7 cellular contexts compared by ENCODE assay signal in the genomic region with DNA sequence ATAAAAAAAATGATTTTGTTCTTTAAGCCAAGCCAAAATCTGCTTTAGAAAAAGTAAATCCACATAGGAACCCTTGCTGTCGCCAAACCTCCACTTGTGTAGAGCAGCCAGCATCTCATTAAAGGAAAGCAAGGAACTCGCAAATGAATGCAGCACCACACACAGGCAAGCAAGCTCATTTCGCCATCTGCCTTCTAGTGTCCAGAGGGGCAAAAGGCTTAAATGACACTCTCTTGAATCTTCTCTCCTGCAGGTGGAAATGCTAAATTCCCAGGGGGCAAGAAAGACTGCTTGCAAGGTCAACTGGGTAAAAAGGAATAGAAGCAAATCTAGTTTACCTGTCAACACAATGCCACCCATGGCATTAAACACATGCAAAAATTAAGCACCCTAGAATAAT. TPM values are rescaled to one million over a fixed set of nuclear protein-coding genes. Genes with fewer than 3 reads are reported as not detected.
DNase-seq lines count a peak whose midpoint lies in the region; ATAC-seq, FAIRE-seq and TF ChIP-seq lines count a peak whose summit lies in the region.

No MANE protein-coding gene starts in this region.

- H4K20me1 ChIP-seq in smooth muscle cell (ENCODE audit: low read depth) = peaks cover 59% of the 10 kb centered on the region

- peaks cover 10% of the 10 kb centered on the region for H3K27me3 Mint-ChIP-seq in endodermal cell (ENCODE audit: insufficient read depth)
- H3K27me3 Mint-ChIP-seq in CD8-positive, alpha-beta T cell (ENCODE audit: low read depth) = peaks cover 53% of the 10 kb centered on the region

- no peaks in the 10 kb centered on the region for H3K9me3 Mint-ChIP-seq in endodermal cell
- no peaks in the 10 kb centered on the region for H3K9me3 Mint-ChIP-seq in CD8-positive, alpha-beta T cell

- H3K4me3 ChIP-seq in HEK293 (ENCODE audit: low read depth, low read length) = no peak overlapping the region
- peak overlapping the region; percentile 98 for H3K4me3 ChIP-seq in endodermal cell (ENCODE audit: low read length)
- peak overlapping the region; percentile 97 for H3K4me3 ChIP-seq in smooth muscle cell
- H3K4me3 ChIP-seq in CD8-positive, alpha-beta T cell (ENCODE audit: low read depth, low read length) = no peak overlapping the region

- peaks cover 31% of the 10 kb centered on the region for H3K4me1 Mint-ChIP-seq in endodermal cell
- H3K4me1 Mint-ChIP-seq in CD8-positive, alpha-beta T cell (ENCODE audit: low read depth) = peaks cover 23% of the 10 kb centered on the region

- 0 out of 2 replicates have a peak, but pooled peaks cover 4% of the 10 kb centered on the region for H3K4me1 ChIP-seq in HEK293 (ENCODE audit: control insufficient read depth, insufficient read depth, low read length)
- peaks cover 6% of the 10 kb centered on the region for H3K4me1 ChIP-seq in endodermal cell (ENCODE audit: control insufficient read depth, insufficient read depth, low read length)
- H3K4me1 ChIP-seq in smooth muscle cell (ENCODE audit: low read depth) = peaks cover 19% of the 10 kb centered on the region
- H3K4me1 ChIP-seq in CD8-positive, alpha-beta T cell (ENCODE audit: insufficient read depth, low read length) = peaks cover 5% of the 10 kb centered on the region

- no peak overlapping the region for H2AFZ ChIP-seq in smooth muscle cell (ENCODE audit: low read depth)

- H3F3A ChIP-seq in smooth muscle cell (ENCODE audit: low read depth) = no peaks in the 10 kb centered on the region

- CTCF ChIA-PET in HEK293 (lab: Yijun Ruan, JAX) = interaction anchor here (0.6 to 7.6 kb wide), 11 partner anchors 13 to 1400 kb away, joined by 3 to 73 read pairs (median 4); no protein-coding TSS in a partner anchor
- CTCF ChIA-PET in CD8-positive, alpha-beta T cell (lab: Charles Lee) = interaction anchor here (0.7 kb wide), 1 partner anchor 12 kb away, joined by 3 read pairs; no protein-coding TSS in a partner anchor

- H3K27ac ChIP-seq in HEK293 (ENCODE audit: extremely low read depth, low read depth, low read length) (no peak overlapping the region), endodermal cell (ENCODE audit: low read depth, low read length) (no peak overlapping the region), smooth muscle cell (ENCODE audit: low read depth) (no peak overlapping the region)
- H3K27ac ChIP-seq in CD8-positive, alpha-beta T cell (ENCODE audit: low read depth, low read length) = no peak overlapping the region

- peak overlapping the region; percentile 98 for H3K4me3 Mint-ChIP-seq in endodermal cell
- H3K4me3 Mint-ChIP-seq in CD8-positive, alpha-beta T cell = no peak overlapping the region

- H3K36me3 ChIP-seq in HEK293 (ENCODE audit: control insufficient read depth in 2 of 2, insufficient read depth in 1 of 2, low read length in 2 of 2) (no peaks in the 10 kb centered on the region), endodermal cell (ENCODE audit: control insufficient read depth, insufficient read depth, low read length) (no peaks in the 10 kb centered on the region), smooth muscle cell (ENCODE audit: low read depth) (no peaks in the 10 kb centered on the region)
- no peaks in the 10 kb centered on the region for H3K36me3 ChIP-seq in CD8-positive, alpha-beta T cell (ENCODE audit: insufficient read depth, low read length)

- no peak overlapping the region for H3K27ac Mint-ChIP-seq in endodermal cell
- H3K27ac Mint-ChIP-seq in CD8-positive, alpha-beta T cell = no peak overlapping the region

- peak overlapping the region; percentile 92 for H3K4me2 ChIP-seq in smooth muscle cell

- TF ChIP-seq CTCF in GM12872 (IDR thresholded peaks at IDR 0.05; ENCODE audit: insufficient read depth, low read depth, low read length) (peak; percentile 49; the same call in 2 of the 3 replicates), HEK293 (tag by site-specific recombination; IDR thresholded peaks at IDR 0.05) (no peak; the same call in 1 of the 2 replicates), endodermal cell (conservative IDR thresholded peaks at IDR 0.05) (peak; percentile 53), smooth muscle cell (IDR thresholded peaks at IDR 0.05; ENCODE audit: borderline replicate concordance, insufficient read depth, poor library complexity, severe bottlenecking) (no peak)
- no peak for TF ChIP-seq CTCF in CD8-positive, alpha-beta T cell (IDR thresholded peaks at IDR 0.05)

- H3K79me2 ChIP-seq in smooth muscle cell (ENCODE audit: low read depth) = peaks cover 65% of the 10 kb centered on the region

- ATAC-seq in CD8-positive, alpha-beta T cell = no peak

- H3K36me3 Mint-ChIP-seq in endodermal cell (ENCODE audit: low read depth) = no peaks in the 10 kb centered on the region
- H3K36me3 Mint-ChIP-seq in CD8-positive, alpha-beta T cell = no peaks in the 10 kb centered on the region

- no peak for FAIRE-seq in GM19239 (lab: Jason Lieb, UNC)

- no peak overlapping the region for H3K9ac ChIP-seq in endodermal cell (ENCODE audit: extremely low read depth, low read length, poor library complexity, severe bottlenecking)
- H3K9ac ChIP-seq in smooth muscle cell (ENCODE audit: low read depth) = no peak overlapping the region

- WGBS in endodermal cell (ENCODE audit: insufficient coverage in 1 of 2, insufficient read length in 1 of 2), 2 experiments = 7 to 9% methylated on average over 3 of the region's 3 CpGs
- WGBS in smooth muscle cell (ENCODE audit: low lambda C conversion rate) = 16% methylated on average over 3 of the region's 3 CpGs

- H3K27me3 ChIP-seq in endodermal cell (ENCODE audit: control insufficient read depth, insufficient read depth, low read length, poor library complexity, severe bottlenecking) (no peaks in the 10 kb centered on the region), smooth muscle cell (ENCODE audit: low read depth) (no peaks in the 10 kb centered on the region)
- no peaks in the 10 kb centered on the region for H3K27me3 ChIP-seq in CD8-positive, alpha-beta T cell (ENCODE audit: insufficient read depth, low read length)

- intact Hi-C loops in CD8-positive, alpha-beta T cell (cut with DNase I, micrococcal nuclease) = loop anchor here in 1 of 2 experiments (10.0 kb wide), 1 partner anchor 101 kb away; no protein-coding TSS in a partner anchor

- H3K9me3 ChIP-seq in HEK293 (ENCODE audit: control insufficient read depth, insufficient read depth, low read depth, low read length) (no peaks in the 10 kb centered on the region), endodermal cell (ENCODE audit: control insufficient read depth, low read length) (no peaks in the 10 kb centered on the region), smooth muscle cell (replicated peaks; ENCODE audit: low read depth) (no peaks in the 10 kb centered on the region)
- no peaks in the 10 kb centered on the region for H3K9me3 ChIP-seq in CD8-positive, alpha-beta T cell (ENCODE audit: low read length)

- peak; percentile 70 for DNase-seq in NCI-H748 (lab: John Stamatoyannopoulos, UW; ENCODE audit: unreplicated experiment)
- peak; percentile 72 for DNase-seq in endodermal cell
- DNase-seq in smooth muscle cell (lab: John Stamatoyannopoulos, UW; ENCODE audit: unreplicated experiment) = no peak
- no peak for DNase-seq in CD8-positive, alpha-beta T cell
- DNase-seq in GM19239 (ENCODE audit: insufficient read length, low spot score) = no peak

- POLR2A ChIA-PET in HEK293 (lab: Yijun Ruan, JAX) = interaction anchor here (0.5 kb wide), 1 partner anchor 64 kb away, joined by 9 read pairs; no protein-coding TSS in a partner anchor
- POLR2A ChIA-PET in CD8-positive, alpha-beta T cell (lab: Charles Lee) = no interaction called here

TF ChIP-seq in HEK293, 187 proteins besides CTCF, POLR2A, EP300 and RAD21 (continues in another document):
- no peak for TF ChIP-seq ZNF626 (tag by site-specific recombination; IDR thresholded peaks at IDR 0.05)
- no peak for TF ChIP-seq ZNF350 (tag by site-specific recombination; IDR thresholded peaks at IDR 0.05)
- TF ChIP-seq ZNF239 (tag by site-specific recombination; IDR thresholded peaks at IDR 0.05) = no peak
- no peak for TF ChIP-seq ZNF621 (tag by site-specific recombination; IDR thresholded peaks at IDR 0.05)
- no peak for TF ChIP-seq ZNF248 (tag by site-specific recombination; IDR thresholded peaks at IDR 0.05)
- TF ChIP-seq ZNF354C (tag by site-specific recombination; IDR thresholded peaks at IDR 0.05; ENCODE audit: borderline replicate concordance, low read depth) = no peak
- TF ChIP-seq ZBTB17 (tag by site-specific recombination; IDR thresholded peaks at IDR 0.05) = no peak
- TF ChIP-seq HOXC10 (CRISPR knock-in tag; IDR thresholded peaks at IDR 0.05) = no peak
- TF ChIP-seq KLF8 (tag by site-specific recombination; IDR thresholded peaks at IDR 0.05) = no peak
- TF ChIP-seq ZSCAN23 (tag by site-specific recombination; IDR thresholded peaks at IDR 0.05) = no peak
- TF ChIP-seq ZNF112 (tag by site-specific recombination; IDR thresholded peaks at IDR 0.05) = no peak
- peak; percentile 77 for TF ChIP-seq ZNF664 (tag by site-specific recombination; IDR thresholded peaks at IDR 0.05)
- TF ChIP-seq ZSCAN30 (tag by site-specific recombination; IDR thresholded peaks at IDR 0.05) = 0 out of 2 replicates have a peak, but pooled peaks have one; percentile 47
- TF ChIP-seq ZNF596 (tag by site-specific recombination; IDR thresholded peaks at IDR 0.05) = peak; percentile 16; the same call in 1 of the 2 replicates
- TF ChIP-seq PRDM1 (tag by site-specific recombination; IDR thresholded peaks at IDR 0.05) = peak; percentile 78
- TF ChIP-seq, protein P1, sequence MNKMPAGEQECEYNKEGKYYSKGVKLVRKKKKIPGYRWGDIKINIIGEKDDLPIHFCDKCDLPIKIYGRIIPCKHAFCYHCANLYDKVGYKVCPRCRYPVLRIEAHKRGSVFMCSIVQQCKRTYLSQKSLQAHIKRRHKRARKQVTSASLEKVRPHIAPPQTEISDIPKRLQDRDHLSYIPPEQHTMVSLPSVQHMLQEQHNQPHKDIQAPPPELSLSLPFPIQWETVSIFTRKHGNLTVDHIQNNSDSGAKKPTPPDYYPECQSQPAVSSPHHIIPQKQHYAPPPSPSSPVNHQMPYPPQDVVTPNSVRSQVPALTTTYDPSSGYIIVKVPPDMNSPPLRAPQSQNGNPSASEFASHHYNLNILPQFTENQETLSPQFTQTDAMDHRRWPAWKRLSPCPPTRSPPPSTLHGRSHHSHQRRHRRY (tag by site-specific recombination; IDR thresholded peaks at IDR 0.05) = no peak
- no peak for TF ChIP-seq ZSCAN16 (tag by site-specific recombination; IDR thresholded peaks at IDR 0.05)
- no peak for TF ChIP-seq HOXA7 (CRISPR knock-in tag; IDR thresholded peaks at IDR 0.05; ENCODE audit: borderline replicate concordance)

RNA-seq across cellular contexts. Expression of a gene that starts 2.4 kb away (rescaled TPM):
- 1 to 10 TPM; 5.7 to 6.9 TPM for total RNA-seq in endodermal cell
- 4.1 TPM for polyA plus RNA-seq in endodermal cell (2013, experiment 1 of 2)
- 4.2 TPM for polyA plus RNA-seq in endodermal cell (2013, experiment 2 of 2)
- 16.9 and 17.1 TPM in 2 replicates for total RNA-seq in smooth muscle cell
- 5.2 and 7.1 TPM in 2 replicates for polyA plus RNA-seq in smooth muscle cell
- 1 to 10 TPM; 1.2 to 1.4 TPM for total RNA-seq in CD8-positive, alpha-beta T cell

Comparison
In these comparisons a context has a peak if more than half of its experiments do, and no peak if none do; other contexts are left out.
1. CTCF ChIP-seq: peak in GM12872 (single experiment) and endodermal cell (single experiment); none in HEK293 (single experiment), smooth muscle cell (single experiment) and CD8-positive, alpha-beta T cell (single experiment).
2. H3K4me3 ChIP-seq: peak in endodermal cell (single experiment) and smooth muscle cell (single experiment); none in HEK293 (single experiment) and CD8-positive, alpha-beta T cell (single experiment).
3. DNase-seq: peak in NCI-H748 (single experiment) and endodermal cell (single experiment); none in smooth muscle cell (single experiment), CD8-positive, alpha-beta T cell (0 of 7) and GM19239 (single experiment).